37 cellular contexts compared by ENCODE assay signal in genomic region chr11:1211838-1212237, GRCh38. TPM values are rescaled to one million over a fixed set of nuclear protein-coding genes. Genes with fewer than 3 reads are reported as not detected.
"Had no signal": no experiment of that assay in that cellular context is flagged by ENCODE, and none has a peak within 500 bp of the region (broad histone marks: within the 10 kb centered on the region; RNA-seq: fewer than 3 reads in every experiment).

No MANE protein-coding gene starts in this region.

- H3K36me3 ChIP-seq: adrenal gland, ascending aorta, brain microvascular endothelial cell, breast epithelium, cardiac muscle cell had no signal

- FAIRE-seq: astrocyte, bronchial epithelial cell had no signal

- ATAC-seq: activated naive CD4-positive, alpha-beta T cell treated with anti-CD3 and anti-CD28 coated beads, Interleukin-2, amount 50 U/mL, for 72 hours; activated naive CD8-positive, alpha-beta T cell treated with anti-CD3 and anti-CD28 coated beads, Interleukin-2, amount 50 U/mL, for 24 hours; activated T-cell treated with anti-CD3 and anti-CD28 coated beads, Interleukin-2, amount 50 U/mL, for 4 hours; activated T-cell treated with anti-CD3 and anti-CD28 coated beads, Interleukin-2, amount 50 U/mL, for 72 hours; activated T-helper 17 cell treated with anti-CD3 and anti-CD28 coated beads, Interleukin-2, amount 50 U/mL, for 72 hours; body of pancreas had no signal

- DNase-seq: activated effector memory CD4-positive, alpha-beta T cell treated with anti-CD3 and anti-CD28 coated beads, Interleukin-2, amount 50 U/mL, for 16 hours; activated effector memory CD4-positive, alpha-beta T cell treated with Interleukin-2 at 50 U/mL for 16 hours; activated gamma-delta T cell; activated gamma-delta T cell treated with Interleukin-2 at 50 U/mL for 16 hours; activated naive CD4-positive, alpha-beta T cell; activated naive CD4-positive, alpha-beta T cell treated with anti-CD3 and anti-CD28 coated beads for 36 hours; activated naive CD4-positive, alpha-beta T cell treated with anti-CD3 and anti-CD28 coated beads, Interleukin-2, amount 10 ng/mL, durations not matched to agents 7 days and 5 days; activated naive CD4-positive, alpha-beta T cell treated with anti-CD3 and anti-CD28 coated beads, Interleukin-2, amount 50 U/mL, for 16 hours; activated naive CD4-positive, alpha-beta T cell treated with Interleukin-2 at 50 U/mL for 16 hours; activated naive CD8-positive, alpha-beta T cell treated with anti-CD3 and anti-CD28 coated beads for 36 hours; activated naive CD8-positive, alpha-beta T cell treated with anti-CD3 and anti-CD28 coated beads, Interleukin-2, amount 10 ng/mL, durations not matched to agents 7 days and 5 days; activated naive CD8-positive, alpha-beta T cell treated with anti-CD3 and anti-CD28 coated beads, Interleukin-2, amount 50 U/mL, for 24 hours; activated T-cell treated with anti-CD3 and anti-CD28 coated beads, Interleukin-2, amount 50 U/mL, for 24 hours; activated T-cell treated with anti-CD3 and anti-CD28 coated beads, Interleukin-2, amount 50 U/mL, for 4 hours; activated T-cell treated with anti-CD3 and anti-CD28 coated beads, Interleukin-2, amount 50 U/mL, for 48 hours; activated T-cell treated with anti-CD3 and anti-CD28 coated beads, Interleukin-2, amount 50 U/mL, for 72 hours; adrenal gland; amniotic stem cell; amygdala; anterior cingulate cortex; aorta; body of pancreas; brain microvascular endothelial cell; caudate nucleus; central memory CD4-positive, alpha-beta T cell; cerebellar nuclear complex had no signal

- H3K27me3 ChIP-seq: adrenal gland, ascending aorta, body of pancreas, brain microvascular endothelial cell, breast epithelium, cardiac muscle cell had no signal

- H3K4me3 ChIP-seq: adrenal gland, ascending aorta, body of pancreas, breast epithelium, cardiac muscle cell had no signal

- H3K4me1 ChIP-seq: adrenal gland, ascending aorta, body of pancreas, breast epithelium had no signal

- H3K27ac ChIP-seq: adrenal gland, ascending aorta, body of pancreas, brain microvascular endothelial cell, breast epithelium, cardiac muscle cell had no signal

RNA-seq across cellular contexts. Expression of gene MUC5B, which starts 11.0 kb away (rescaled TPM):
- total RNA-seq: activated naive CD4-positive, alpha-beta T cell treated with anti-CD3 and anti-CD28 coated beads for 36 hours; activated naive CD4-positive, alpha-beta T cell treated with anti-CD3 and anti-CD28 coated beads, Interleukin-2, amount 50 U/mL, for 72 hours; activated naive CD8-positive, alpha-beta T cell treated with anti-CD3 and anti-CD28 coated beads for 36 hours; activated naive CD8-positive, alpha-beta T cell treated with anti-CD3 and anti-CD28 coated beads, Interleukin-2, amount 10 ng/mL, durations not matched to agents 7 days and 5 days; activated T-cell treated with anti-CD3 and anti-CD28 coated beads, Interleukin-2, amount 50 U/mL, for 72 hours; activated T-helper 1 cell treated with anti-CD3 and anti-CD28 coated beads, Interleukin-12 subunit alpha, Interleukin-12 subunit beta, Interleukin-2, Interleukin-4 antibody, amounts not matched to agents 30 ng/mL and 10 ng/mL and 1 ng/mL, durations not matched to agents 14 hours and 24 hours and 36 hours; activated T-helper 17 cell treated with anti-CD3 and anti-CD28 coated beads, Interleukin-2, amount 50 U/mL, for 72 hours; activated T-helper 2 cell treated with anti-CD3 and anti-CD28 coated beads, Interferon-gamma antibody, Interleukin-2, Interleukin-4, amounts not matched to agents 10 μg/mL and 5 μg/mL and 100 μg/mL, durations not matched to agents 14 hours and 24 hours and 36 hours; aorta; astrocyte; bronchial epithelial cell; cardiac muscle cell; cardiac septum; chondrocyte had no signal
- polyA plus RNA-seq: cardiac muscle cell had no signal

RNA-seq across cellular contexts. Expression of gene MUC5AC, which starts 54.1 kb away (rescaled TPM):
- total RNA-seq: activated naive CD4-positive, alpha-beta T cell treated with anti-CD3 and anti-CD28 coated beads for 36 hours; activated naive CD4-positive, alpha-beta T cell treated with anti-CD3 and anti-CD28 coated beads, Interleukin-2, amount 50 U/mL, for 72 hours; activated naive CD8-positive, alpha-beta T cell treated with anti-CD3 and anti-CD28 coated beads for 36 hours; activated naive CD8-positive, alpha-beta T cell treated with anti-CD3 and anti-CD28 coated beads, Interleukin-2, amount 10 ng/mL, durations not matched to agents 7 days and 5 days; activated T-cell treated with anti-CD3 and anti-CD28 coated beads, Interleukin-2, amount 50 U/mL, for 72 hours; activated T-helper 1 cell treated with anti-CD3 and anti-CD28 coated beads, Interleukin-12 subunit alpha, Interleukin-12 subunit beta, Interleukin-2, Interleukin-4 antibody, amounts not matched to agents 30 ng/mL and 10 ng/mL and 1 ng/mL, durations not matched to agents 14 hours and 24 hours and 36 hours; activated T-helper 17 cell treated with anti-CD3 and anti-CD28 coated beads, Interleukin-2, amount 50 U/mL, for 72 hours; activated T-helper 2 cell treated with anti-CD3 and anti-CD28 coated beads, Interferon-gamma antibody, Interleukin-2, Interleukin-4, amounts not matched to agents 10 μg/mL and 5 μg/mL and 100 μg/mL, durations not matched to agents 14 hours and 24 hours and 36 hours; aorta; astrocyte; breast epithelium; cardiac muscle cell; cardiac septum; chondrocyte had no signal
- polyA plus RNA-seq: cardiac muscle cell had no signal
